8 cellular contexts compared by ENCODE assay signal in the genomic region with DNA sequence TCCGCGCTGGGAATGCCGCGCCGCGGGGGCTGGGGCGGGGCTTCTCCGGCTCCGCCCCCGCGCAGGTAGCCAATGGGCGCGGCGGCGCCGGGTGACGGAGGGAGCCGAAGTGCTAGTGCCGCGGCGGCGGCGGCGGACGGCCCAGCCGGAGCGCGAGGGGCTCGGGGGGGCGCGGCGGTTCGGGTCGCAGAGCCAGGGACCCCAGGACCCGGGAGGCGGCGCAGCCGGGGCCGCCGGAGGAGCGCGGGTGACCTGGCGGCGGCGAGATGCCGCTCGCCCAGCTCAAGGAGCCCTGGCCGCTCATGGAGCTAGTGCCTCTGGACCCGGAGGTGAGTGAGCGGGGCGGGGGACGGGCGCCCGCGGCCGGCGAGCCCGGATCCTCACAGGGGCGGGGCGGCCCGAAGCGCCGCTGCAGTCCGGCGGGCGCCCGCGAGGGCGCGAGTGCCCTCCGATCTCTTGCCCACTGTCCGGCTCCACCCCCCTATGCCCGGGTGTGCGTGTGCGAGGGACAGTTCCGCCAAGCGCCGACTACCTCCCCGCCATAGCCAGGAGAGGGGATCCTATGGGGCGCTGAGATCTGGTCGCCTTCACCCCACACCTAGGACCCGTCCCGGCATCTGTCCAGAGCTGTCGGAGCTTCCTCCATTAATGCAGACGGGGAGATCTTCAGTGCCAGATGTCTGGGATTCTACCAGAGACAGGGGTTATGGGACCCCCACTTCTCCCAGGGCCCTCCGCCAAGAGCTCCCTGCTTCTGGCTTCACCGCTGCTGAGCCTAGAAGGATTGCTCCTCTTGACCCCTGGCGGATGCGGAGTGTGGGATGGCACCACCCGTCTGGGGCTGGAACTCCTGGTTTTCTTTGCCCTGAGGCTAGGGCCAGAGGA. TPM values are rescaled to one million over a fixed set of nuclear protein-coding genes. Genes with fewer than 3 reads are reported as not detected.
DNase-seq lines count a peak whose midpoint lies in the region; ATAC-seq lines count a peak whose summit lies in the region.

A gene (plus strand): TSS at position 107 of the 885 bp plus-strand sequence. CDS start 160 bp downstream, at position 267.

- H3K9me3 ChIP-seq in endocrine pancreas (ENCODE audit: control insufficient read depth, low read length): no peaks in the 10 kb centered on the region

- no peaks in the 10 kb centered on the region for H3K4me1 ChIP-seq in endocrine pancreas (ENCODE audit: control insufficient read depth, insufficient read depth, low read length)

- peak within 1 kb of the TSS; percentile 32 for H3K4me3 ChIP-seq in endocrine pancreas (ENCODE audit: control insufficient read depth, insufficient read depth, low read length)

- H3K27me3 ChIP-seq in endocrine pancreas (ENCODE audit: control insufficient read depth, insufficient read depth, low read length): no peaks in the 10 kb centered on the region

- H3K9ac ChIP-seq in endocrine pancreas (ENCODE audit: control insufficient read depth, insufficient read depth, low read length): peak within 1 kb of the TSS; percentile 91

- H3K36me3 ChIP-seq in endocrine pancreas (ENCODE audit: control insufficient read depth, insufficient read depth, low read length): no peaks in the 10 kb centered on the region

- ATAC-seq in GM18909 (IDR thresholded peaks at IDR 0.05; ENCODE audit: poor library complexity, unreplicated experiment) (peak; percentile 82), HG03135 (IDR thresholded peaks at IDR 0.05; ENCODE audit: unreplicated experiment) (peak; percentile 84)

- DNase-seq in Ammon's horn (ENCODE audit: low spot score) (peak; percentile 74), NCI-H526 treated with DMSO at 0.1 percent for 48 hours (lab: John Stamatoyannopoulos, UW) (peak; percentile 40), mesenteric fat pad (ENCODE audit: low spot score) (no peak)
- peak; percentile 88 for DNase-seq in activated CD8-positive, alpha-beta memory T cell treated with anti-CD3 and anti-CD28 coated beads for 24 hours
- DNase-seq in stimulated activated CD8-positive, alpha-beta memory T cell treated with anti-CD3 and anti-CD28 coated beads, Interleukin-15, amount 100 ng/mL, for 48 hours (ENCODE audit: low read depth in 2 of 2): peak; percentile 44 to 52

RNA-seq across cellular contexts. Expression of the gene that starts here (rescaled TPM):
- 28.3 TPM for total RNA-seq in mesenteric fat pad
